5 cellular contexts compared by ENCODE assay signal in genomic region chr5:74007193-74007592, GRCh38.
"Had no signal": no experiment of that assay in that cellular context is flagged by ENCODE, and none has a peak within 500 bp of the region (broad histone marks: within the 10 kb centered on the region; RNA-seq: fewer than 3 reads in every experiment).

No MANE protein-coding gene starts in this region.

- DNase-seq: IMR-90, KBM-7 had no signal

- ATAC-seq: HepG2, K562 had no signal

- H3K4me3 ChIP-seq: K562 had no signal

- H3K27ac ChIP-seq: HL-60 had no signal
